Comparison of ENCODE assay signal across 10 cellular contexts in the genomic region with DNA sequence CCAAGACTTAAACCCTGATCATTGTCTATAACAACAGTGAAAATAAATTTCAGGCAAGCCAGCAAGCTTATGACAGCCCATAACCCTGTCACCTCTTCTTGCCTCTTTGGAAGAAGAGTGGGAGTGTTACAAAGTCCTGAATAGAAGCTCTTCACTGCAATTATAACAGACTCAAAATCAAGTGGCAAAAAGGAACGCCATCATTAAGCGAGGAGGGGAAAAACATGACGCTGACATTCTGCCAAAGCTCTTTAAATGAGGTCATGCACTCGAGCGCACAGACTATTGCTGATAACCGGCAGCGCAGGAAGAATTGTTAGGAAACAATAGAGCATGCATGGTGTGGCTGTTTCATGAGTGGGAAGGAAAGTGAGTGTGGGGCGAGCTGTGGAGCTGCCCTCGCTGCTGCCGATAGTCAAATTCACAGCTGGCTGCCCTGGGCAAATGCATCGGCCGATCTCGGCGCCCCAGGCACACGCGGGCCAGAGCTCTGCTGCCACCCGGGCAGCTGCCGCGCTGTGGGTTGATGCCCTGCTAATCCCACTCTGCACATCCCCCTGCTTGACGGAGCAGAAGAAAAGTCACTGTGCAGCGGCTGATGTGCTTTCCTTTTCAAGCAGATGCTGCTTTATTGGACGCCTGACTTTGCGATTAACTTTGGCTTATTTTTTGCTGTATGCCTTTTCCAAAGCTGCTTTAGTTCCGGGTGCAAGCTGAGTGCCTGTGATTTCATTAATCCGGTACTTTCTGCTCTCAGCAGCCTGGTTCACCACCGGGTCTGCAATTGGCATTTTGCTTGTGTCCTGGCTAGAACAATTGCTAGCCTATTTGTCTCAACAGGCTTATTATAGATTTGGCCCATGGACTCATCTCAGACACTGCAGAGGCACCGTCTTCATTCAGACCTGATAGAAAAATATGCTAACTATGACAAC.
A peak's percentile ranks its signal among the peaks of the same experiment; 100 is the strongest.
DNase-seq lines count a peak whose midpoint lies in the region; ATAC-seq and TF ChIP-seq lines count a peak whose summit lies in the region.
"Had no signal": no experiment of that assay in that cellular context is flagged by ENCODE, and none has a peak within 500 bp of the region (broad histone marks: within the 10 kb centered on the region; RNA-seq: fewer than 3 reads in every experiment).

No MANE protein-coding gene starts in this region.

- no peaks in the 10 kb centered on the region for H3K36me3 ChIP-seq in cardiac muscle cell
- no peaks in the 10 kb centered on the region for H3K36me3 ChIP-seq in subcutaneous abdominal adipose tissue (ENCODE audit: control insufficient read depth in 5 of 5, insufficient read depth in 5 of 5, low read length in 5 of 5)

- DNase-seq in NCI-H1105 treated with DMSO at 0.1 percent for 48 hours (lab: John Stamatoyannopoulos, UW) (peak; percentile 97), NCI-H82 (lab: John Stamatoyannopoulos, UW) (peak; percentile 97), cardiac muscle cell (ENCODE audit: low read depth in 1 of 2, low spot score in 1 of 2) (peak; percentile 10 to 50)
- DNase-seq in activated CD4-positive, alpha-beta T cell treated with anti-CD3 and anti-CD28 coated beads for 48 hours, result no peak
- DNase-seq: central memory CD4-positive, alpha-beta T cell; GDM1; SW 1271 had no signal

- no peaks in the 10 kb centered on the region for H3K4me1 ChIP-seq in cardiac muscle cell (ENCODE audit: low read depth)
- H3K4me1 ChIP-seq in subcutaneous abdominal adipose tissue (ENCODE audit: control insufficient read depth in 5 of 5, insufficient read depth in 5 of 5, low read length in 5 of 5), result peaks cover 0 to 3% (median 0%) of the 10 kb centered on the region in 5 donors

- H3K27me3 ChIP-seq in cardiac muscle cell (no peaks in the 10 kb centered on the region), subcutaneous abdominal adipose tissue (ENCODE audit: control insufficient read depth in 5 of 5, insufficient read depth in 4 of 5, low read length in 5 of 5) (peaks cover 0 to 3% (median 0%) of the 10 kb centered on the region in 5 donors)

- H3K4me3 ChIP-seq in cardiac muscle cell (no peak overlapping the region), subcutaneous abdominal adipose tissue (ENCODE audit: low read depth in 1 of 5, low read length in 5 of 5) (peak overlapping the region in 3 of 5 donors; percentile 32 to 45 (median 37))

- ATAC-seq in HG02970 (IDR thresholded peaks at IDR 0.05; ENCODE audit: low FRiP score, unreplicated experiment), result no peak
- no peak for ATAC-seq in GM19397 (IDR thresholded peaks at IDR 0.05; ENCODE audit: unreplicated experiment)

- H3K9ac ChIP-seq in subcutaneous abdominal adipose tissue (ENCODE audit: low read length in 5 of 5), result no peak overlapping the region

- TF ChIP-seq CTCF in cardiac muscle cell (IDR thresholded peaks at IDR 0.05; ENCODE audit: low read depth, low read length), result no peak

- H3K9me3 ChIP-seq in cardiac muscle cell (ENCODE audit: low read depth) (no peaks in the 10 kb centered on the region), subcutaneous abdominal adipose tissue (ENCODE audit: control insufficient read depth in 5 of 5, low read length in 5 of 5) (no peaks in the 10 kb centered on the region)

- peak overlapping the region; percentile 24 for H3K27ac ChIP-seq in cardiac muscle cell
- no peak overlapping the region for H3K27ac ChIP-seq in subcutaneous abdominal adipose tissue (ENCODE audit: low read depth, low read length)
